In genomic region chr6:137341721-137342195, GRCh38 we compare ENCODE assay signal across 8 cellular contexts.
DNase-seq lines count a peak whose midpoint lies in the region; ATAC-seq and FAIRE-seq lines count a peak whose summit lies in the region.

No MANE protein-coding gene starts in this region.

- peak; percentile 48 to 72 for DNase-seq in NCI-H2081 (lab: John Stamatoyannopoulos, UW)
- DNase-seq in NCI-H2081 treated with DMSO at 0.1 percent for 48 hours (lab: John Stamatoyannopoulos, UW), result no peak
- DNase-seq in NCI-H2196 treated with DMSO at 0.1 percent for 48 hours (lab: John Stamatoyannopoulos, UW; ENCODE audit: unreplicated experiment), result peak; percentile 48
- DNase-seq in activated CD8-positive, alpha-beta memory T cell treated with anti-CD3 and anti-CD28 coated beads, Interleukin-2, amount 50 U/mL, for 1 hour (ENCODE audit: extremely low read depth), result peak; percentile 8
- DNase-seq in frontal cortex (ENCODE audit: low spot score in 2 of 2), result peak; percentile 7 to 14
- DNase-seq in stimulated activated CD4-positive, alpha-beta T cell treated with anti-CD3 and anti-CD28 coated beads, Interleukin-12 subunit alpha, Interleukin-12 subunit beta, amount 100 ng/mL, for 48 hours (ENCODE audit: low read depth in 2 of 3, low spot score in 1 of 3), result peak in 2 of 3 donors; percentile 12 to 22
- DNase-seq in HAP-1 (ENCODE audit: low spot score in 2 of 2), result no peak

- H3K27me3 ChIP-seq in HAP-1 (ENCODE audit: low read depth), result no peaks in the 10 kb centered on the region

- H3K36me3 ChIP-seq in HAP-1 (replicated peaks), result no peaks in the 10 kb centered on the region

- H3K4me3 ChIP-seq in HAP-1, result no peak overlapping the region

- FAIRE-seq in frontal cortex (lab: Jason Lieb, UNC), result no peak

- no peak for ATAC-seq in esophagus mucosa

- H3K9me3 ChIP-seq in HAP-1, result no peaks in the 10 kb centered on the region

- in situ Hi-C loops in HAP-1 (cut with MboI; ENCODE audit: low sequenced_read_pairs), result no loop called here

- H3K4me1 ChIP-seq in HAP-1, result no peaks in the 10 kb centered on the region; the same call in 1 of the 2 replicates

Comparison
In these comparisons a context has a peak if more than half of its experiments do, and no peak if none do; other contexts are left out.
1. DNase-seq: peak in NCI-H2081 (2 of 2), NCI-H2196 treated with DMSO at 0.1 percent for 48 hours (single experiment), activated CD8-positive, alpha-beta memory T cell treated with anti-CD3 and anti-CD28 coated beads, Interleukin-2, amount 50 U/mL, for 1 hour (single experiment), frontal cortex (2 of 2) and stimulated activated CD4-positive, alpha-beta T cell treated with anti-CD3 and anti-CD28 coated beads, Interleukin-12 subunit alpha, Interleukin-12 subunit beta, amount 100 ng/mL, for 48 hours (2 of 3); none in NCI-H2081 treated with DMSO at 0.1 percent for 48 hours (single experiment) and HAP-1 (0 of 2).